Comparison of ENCODE assay signal across 1 cellular context in the genomic region with DNA sequence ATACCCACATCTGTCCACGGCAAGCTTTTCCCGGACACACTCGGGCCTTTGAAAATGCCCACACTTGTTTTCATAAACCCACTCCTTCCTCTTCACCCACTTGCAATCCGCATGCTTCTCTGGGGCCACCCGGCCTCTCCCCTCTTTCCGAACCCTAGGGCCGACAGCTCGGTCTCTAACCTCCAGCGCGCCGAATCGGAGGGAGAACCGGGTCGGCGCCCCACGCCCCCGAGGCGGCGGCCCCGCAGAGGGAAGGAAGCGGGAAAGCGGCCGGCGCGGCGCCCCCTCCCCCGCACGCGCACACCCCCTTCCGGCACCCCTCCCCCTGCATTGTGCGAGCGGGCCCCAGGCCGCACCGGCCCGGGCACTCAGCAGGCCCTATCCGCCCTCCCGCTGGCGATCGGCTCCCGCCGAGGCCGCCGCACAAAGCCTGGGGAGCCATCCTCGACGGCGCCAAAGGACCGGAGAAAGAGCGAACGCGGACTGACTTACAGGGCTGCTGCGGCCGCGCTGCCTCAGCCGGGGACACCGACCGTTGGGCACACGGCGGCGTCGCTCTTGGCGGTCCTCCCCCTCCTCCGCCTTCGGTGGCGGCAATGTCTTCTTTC.
A peak's percentile ranks its signal among the peaks of the same experiment; 100 is the strongest.
TF ChIP-seq lines count a peak whose summit lies in the region.

No MANE protein-coding gene starts in this region.

TF ChIP-seq in HepG2, 621 proteins besides CTCF, POLR2A, EP300 and RAD21 (continued from another document and continues in another):
- TF ChIP-seq, protein P1, sequence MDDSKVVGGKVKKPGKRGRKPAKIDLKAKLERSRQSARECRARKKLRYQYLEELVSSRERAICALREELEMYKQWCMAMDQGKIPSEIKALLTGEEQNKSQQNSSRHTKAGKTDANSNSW (CRISPR knock-in tag; IDR thresholded peaks at IDR 0.05; ENCODE audit: borderline replicate concordance), result 0 out of 2 replicates have a peak, but pooled peaks have one; percentile 85
- TF ChIP-seq ZNF552 (CRISPR knock-in tag; IDR thresholded peaks at IDR 0.05; ENCODE audit: borderline replicate concordance) (no peak), ZNF282 (IDR thresholded peaks at IDR 0.05; ENCODE audit: partially characterized antibody) (no peak), SRSF4 (IDR thresholded peaks at IDR 0.05; ENCODE audit: low read depth, low read length, poor library complexity, severe bottlenecking) (no peak), SALL2 (CRISPR knock-in tag; IDR thresholded peaks at IDR 0.05) (no peak), ZFAT (CRISPR knock-in tag; conservative IDR thresholded peaks at IDR 0.05) (peak; percentile 54; the same call in 1 of the 2 replicates), KAT7 (CRISPR knock-in tag; IDR thresholded peaks at IDR 0.05; ENCODE audit: borderline replicate concordance) (peak; percentile 71; the same call in 1 of the 2 replicates), ZNF263 (CRISPR knock-in tag; IDR thresholded peaks at IDR 0.05) (peak; percentile 44), ZNF235 (CRISPR knock-in tag; IDR thresholded peaks at IDR 0.05; ENCODE audit: borderline replicate concordance) (no peak), SNAI1 (CRISPR knock-in tag; IDR thresholded peaks at IDR 0.05; ENCODE audit: borderline replicate concordance) (0 out of 2 replicates have a peak, but pooled peaks have one; percentile 40), NFE2 (CRISPR knock-in tag; IDR thresholded peaks at IDR 0.05) (no peak), SPEN (CRISPR knock-in tag; IDR thresholded peaks at IDR 0.05; ENCODE audit: low read depth) (peak; percentile 58; the same call in 1 of the 2 replicates), ZNF567 (CRISPR knock-in tag; IDR thresholded peaks at IDR 0.05; ENCODE audit: borderline replicate concordance) (no peak), ZNF333 (CRISPR knock-in tag; IDR thresholded peaks at IDR 0.05; ENCODE audit: borderline replicate concordance) (peak; percentile 74; the same call in 1 of the 2 replicates), ZFY (CRISPR knock-in tag; IDR thresholded peaks at IDR 0.05) (peak; percentile 92), NR2F1 (CRISPR knock-in tag; IDR thresholded peaks at IDR 0.05) (no peak), HNRNPK (IDR thresholded peaks at IDR 0.05; ENCODE audit: low read depth, low read length, poor library complexity, severe bottlenecking) (peak; percentile 96), ZNF354B (CRISPR knock-in tag; IDR thresholded peaks at IDR 0.05) (no peak), SRSF9 (IDR thresholded peaks at IDR 0.05; ENCODE audit: borderline replicate concordance, insufficient read depth, low read depth, low read length, poor library complexity, severe bottlenecking) (no peak), SNRNP70 (IDR thresholded peaks at IDR 0.05; ENCODE audit: low read depth, low read length) (no peak), CC2D1A (CRISPR knock-in tag; IDR thresholded peaks at IDR 0.05) (no peak), ELF3 (CRISPR knock-in tag; IDR thresholded peaks at IDR 0.05) (peak; percentile 64; the same call in 1 of the 2 replicates), HCFC1 (IDR thresholded peaks at IDR 0.05; ENCODE audit: low read depth, low read length) (no peak), PRPF4 (IDR thresholded peaks at IDR 0.05; ENCODE audit: low read depth, low read length, poor library complexity, severe bottlenecking) (peak; percentile 78), ZNF780A (CRISPR knock-in tag; IDR thresholded peaks at IDR 0.05) (peak; percentile 31; the same call in 1 of the 2 replicates), GABPA (IDR thresholded peaks at IDR 0.05; ENCODE audit: low read depth, low read length) (peak; percentile 38; the same call in 1 of the 2 replicates), GABPA (CRISPR knock-in tag; IDR thresholded peaks at IDR 0.05; ENCODE audit: low read depth) (peak; percentile 22; the same call in 1 of the 2 replicates), CBX5 (CRISPR knock-in tag; IDR thresholded peaks at IDR 0.05; ENCODE audit: borderline replicate concordance) (peak; percentile 48; the same call in 1 of the 2 replicates), ATF7-NPFF (CRISPR knock-in tag; IDR thresholded peaks at IDR 0.05; ENCODE audit: low read depth) (peak; percentile 20; the same call in 1 of the 2 replicates)
- TF ChIP-seq, protein P2, sequence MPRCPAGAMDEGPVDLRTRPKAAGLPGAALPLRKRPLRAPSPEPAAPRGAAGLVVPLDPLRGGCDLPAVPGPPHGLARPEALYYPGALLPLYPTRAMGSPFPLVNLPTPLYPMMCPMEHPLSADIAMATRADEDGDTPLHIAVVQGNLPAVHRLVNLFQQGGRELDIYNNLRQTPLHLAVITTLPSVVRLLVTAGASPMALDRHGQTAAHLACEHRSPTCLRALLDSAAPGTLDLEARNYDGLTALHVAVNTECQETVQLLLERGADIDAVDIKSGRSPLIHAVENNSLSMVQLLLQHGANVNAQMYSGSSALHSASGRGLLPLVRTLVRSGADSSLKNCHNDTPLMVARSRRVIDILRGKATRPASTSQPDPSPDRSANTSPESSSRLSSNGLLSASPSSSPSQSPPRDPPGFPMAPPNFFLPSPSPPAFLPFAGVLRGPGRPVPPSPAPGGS (CRISPR knock-in tag; IDR thresholded peaks at IDR 0.05), result no peak
- TF ChIP-seq, protein P3, sequence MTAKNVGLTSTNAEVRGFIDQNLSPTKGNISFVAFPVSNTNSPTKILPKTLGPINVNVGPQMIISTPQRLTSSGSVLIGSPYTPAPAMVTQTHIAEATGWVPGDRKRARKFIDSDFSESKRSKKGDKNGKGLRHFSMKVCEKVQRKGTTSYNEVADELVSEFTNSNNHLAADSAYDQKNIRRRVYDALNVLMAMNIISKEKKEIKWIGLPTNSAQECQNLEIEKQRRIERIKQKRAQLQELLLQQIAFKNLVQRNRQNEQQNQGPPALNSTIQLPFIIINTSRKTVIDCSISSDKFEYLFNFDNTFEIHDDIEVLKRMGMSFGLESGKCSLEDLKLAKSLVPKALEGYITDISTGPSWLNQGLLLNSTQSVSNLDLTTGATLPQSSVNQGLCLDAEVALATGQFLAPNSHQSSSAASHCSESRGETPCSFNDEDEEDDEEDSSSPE (CRISPR knock-in tag; IDR thresholded peaks at IDR 0.05), result peak; percentile 74
- TF ChIP-seq, protein P4, sequence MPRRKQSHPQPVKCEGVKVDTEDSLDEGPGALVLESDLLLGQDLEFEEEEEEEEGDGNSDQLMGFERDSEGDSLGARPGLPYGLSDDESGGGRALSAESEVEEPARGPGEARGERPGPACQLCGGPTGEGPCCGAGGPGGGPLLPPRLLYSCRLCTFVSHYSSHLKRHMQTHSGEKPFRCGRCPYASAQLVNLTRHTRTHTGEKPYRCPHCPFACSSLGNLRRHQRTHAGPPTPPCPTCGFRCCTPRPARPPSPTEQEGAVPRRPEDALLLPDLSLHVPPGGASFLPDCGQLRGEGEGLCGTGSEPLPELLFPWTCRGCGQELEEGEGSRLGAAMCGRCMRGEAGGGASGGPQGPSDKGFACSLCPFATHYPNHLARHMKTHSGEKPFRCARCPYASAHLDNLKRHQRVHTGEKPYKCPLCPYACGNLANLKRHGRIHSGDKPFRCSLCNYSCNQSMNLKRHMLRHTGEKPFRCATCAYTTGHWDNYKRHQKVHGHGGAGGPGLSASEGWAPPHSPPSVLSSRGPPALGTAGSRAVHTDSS (CRISPR knock-in tag; conservative IDR thresholded peaks at IDR 0.05), result no peak
- TF ChIP-seq, protein P5, sequence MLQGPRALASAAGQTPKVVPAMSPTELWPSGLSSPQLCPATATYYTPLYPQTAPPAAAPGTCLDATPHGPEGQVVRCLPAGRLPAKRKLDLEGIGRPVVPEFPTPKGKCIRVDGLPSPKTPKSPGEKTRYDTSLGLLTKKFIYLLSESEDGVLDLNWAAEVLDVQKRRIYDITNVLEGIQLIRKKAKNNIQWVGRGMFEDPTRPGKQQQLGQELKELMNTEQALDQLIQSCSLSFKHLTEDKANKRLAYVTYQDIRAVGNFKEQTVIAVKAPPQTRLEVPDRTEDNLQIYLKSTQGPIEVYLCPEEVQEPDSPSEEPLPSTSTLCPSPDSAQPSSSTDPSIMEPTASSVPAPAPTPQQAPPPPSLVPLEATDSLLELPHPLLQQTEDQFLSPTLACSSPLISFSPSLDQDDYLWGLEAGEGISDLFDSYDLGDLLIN (CRISPR knock-in tag; IDR thresholded peaks at IDR 0.05; ENCODE audit: borderline replicate concordance), result peak; percentile 66; the same call in 1 of the 2 replicates
- TF ChIP-seq, protein P6, sequence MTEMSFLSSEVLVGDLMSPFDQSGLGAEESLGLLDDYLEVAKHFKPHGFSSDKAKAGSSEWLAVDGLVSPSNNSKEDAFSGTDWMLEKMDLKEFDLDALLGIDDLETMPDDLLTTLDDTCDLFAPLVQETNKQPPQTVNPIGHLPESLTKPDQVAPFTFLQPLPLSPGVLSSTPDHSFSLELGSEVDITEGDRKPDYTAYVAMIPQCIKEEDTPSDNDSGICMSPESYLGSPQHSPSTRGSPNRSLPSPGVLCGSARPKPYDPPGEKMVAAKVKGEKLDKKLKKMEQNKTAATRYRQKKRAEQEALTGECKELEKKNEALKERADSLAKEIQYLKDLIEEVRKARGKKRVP (CRISPR knock-in tag; IDR thresholded peaks at IDR 0.05), result no peak
- TF ChIP-seq, protein P7, sequence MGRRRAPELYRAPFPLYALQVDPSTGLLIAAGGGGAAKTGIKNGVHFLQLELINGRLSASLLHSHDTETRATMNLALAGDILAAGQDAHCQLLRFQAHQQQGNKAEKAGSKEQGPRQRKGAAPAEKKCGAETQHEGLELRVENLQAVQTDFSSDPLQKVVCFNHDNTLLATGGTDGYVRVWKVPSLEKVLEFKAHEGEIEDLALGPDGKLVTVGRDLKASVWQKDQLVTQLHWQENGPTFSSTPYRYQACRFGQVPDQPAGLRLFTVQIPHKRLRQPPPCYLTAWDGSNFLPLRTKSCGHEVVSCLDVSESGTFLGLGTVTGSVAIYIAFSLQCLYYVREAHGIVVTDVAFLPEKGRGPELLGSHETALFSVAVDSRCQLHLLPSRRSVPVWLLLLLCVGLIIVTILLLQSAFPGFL (CRISPR knock-in tag; IDR thresholded peaks at IDR 0.05), result no peak
- TF ChIP-seq, protein P8, sequence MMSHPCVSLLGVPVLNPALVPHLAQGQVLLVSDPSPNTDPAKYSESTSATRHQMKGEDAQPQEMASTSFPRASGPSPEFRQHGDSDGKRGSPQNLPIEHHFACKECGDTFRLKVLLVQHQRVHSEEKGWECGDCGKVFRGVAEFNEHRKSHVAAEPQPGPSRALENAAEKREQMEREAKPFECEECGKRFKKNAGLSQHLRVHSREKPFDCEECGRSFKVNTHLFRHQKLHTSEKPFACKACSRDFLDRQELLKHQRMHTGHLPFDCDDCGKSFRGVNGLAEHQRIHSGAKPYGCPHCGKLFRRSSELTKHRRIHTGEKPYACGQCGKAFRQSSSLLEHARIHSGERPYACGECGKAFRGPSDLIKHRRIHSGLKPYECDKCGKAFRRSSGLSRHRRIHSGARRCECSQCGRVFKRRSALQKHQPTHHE (CRISPR knock-in tag; IDR thresholded peaks at IDR 0.05; ENCODE audit: borderline replicate concordance), result peak; percentile 32; the same call in 1 of the 2 replicates
- TF ChIP-seq, protein P9, sequence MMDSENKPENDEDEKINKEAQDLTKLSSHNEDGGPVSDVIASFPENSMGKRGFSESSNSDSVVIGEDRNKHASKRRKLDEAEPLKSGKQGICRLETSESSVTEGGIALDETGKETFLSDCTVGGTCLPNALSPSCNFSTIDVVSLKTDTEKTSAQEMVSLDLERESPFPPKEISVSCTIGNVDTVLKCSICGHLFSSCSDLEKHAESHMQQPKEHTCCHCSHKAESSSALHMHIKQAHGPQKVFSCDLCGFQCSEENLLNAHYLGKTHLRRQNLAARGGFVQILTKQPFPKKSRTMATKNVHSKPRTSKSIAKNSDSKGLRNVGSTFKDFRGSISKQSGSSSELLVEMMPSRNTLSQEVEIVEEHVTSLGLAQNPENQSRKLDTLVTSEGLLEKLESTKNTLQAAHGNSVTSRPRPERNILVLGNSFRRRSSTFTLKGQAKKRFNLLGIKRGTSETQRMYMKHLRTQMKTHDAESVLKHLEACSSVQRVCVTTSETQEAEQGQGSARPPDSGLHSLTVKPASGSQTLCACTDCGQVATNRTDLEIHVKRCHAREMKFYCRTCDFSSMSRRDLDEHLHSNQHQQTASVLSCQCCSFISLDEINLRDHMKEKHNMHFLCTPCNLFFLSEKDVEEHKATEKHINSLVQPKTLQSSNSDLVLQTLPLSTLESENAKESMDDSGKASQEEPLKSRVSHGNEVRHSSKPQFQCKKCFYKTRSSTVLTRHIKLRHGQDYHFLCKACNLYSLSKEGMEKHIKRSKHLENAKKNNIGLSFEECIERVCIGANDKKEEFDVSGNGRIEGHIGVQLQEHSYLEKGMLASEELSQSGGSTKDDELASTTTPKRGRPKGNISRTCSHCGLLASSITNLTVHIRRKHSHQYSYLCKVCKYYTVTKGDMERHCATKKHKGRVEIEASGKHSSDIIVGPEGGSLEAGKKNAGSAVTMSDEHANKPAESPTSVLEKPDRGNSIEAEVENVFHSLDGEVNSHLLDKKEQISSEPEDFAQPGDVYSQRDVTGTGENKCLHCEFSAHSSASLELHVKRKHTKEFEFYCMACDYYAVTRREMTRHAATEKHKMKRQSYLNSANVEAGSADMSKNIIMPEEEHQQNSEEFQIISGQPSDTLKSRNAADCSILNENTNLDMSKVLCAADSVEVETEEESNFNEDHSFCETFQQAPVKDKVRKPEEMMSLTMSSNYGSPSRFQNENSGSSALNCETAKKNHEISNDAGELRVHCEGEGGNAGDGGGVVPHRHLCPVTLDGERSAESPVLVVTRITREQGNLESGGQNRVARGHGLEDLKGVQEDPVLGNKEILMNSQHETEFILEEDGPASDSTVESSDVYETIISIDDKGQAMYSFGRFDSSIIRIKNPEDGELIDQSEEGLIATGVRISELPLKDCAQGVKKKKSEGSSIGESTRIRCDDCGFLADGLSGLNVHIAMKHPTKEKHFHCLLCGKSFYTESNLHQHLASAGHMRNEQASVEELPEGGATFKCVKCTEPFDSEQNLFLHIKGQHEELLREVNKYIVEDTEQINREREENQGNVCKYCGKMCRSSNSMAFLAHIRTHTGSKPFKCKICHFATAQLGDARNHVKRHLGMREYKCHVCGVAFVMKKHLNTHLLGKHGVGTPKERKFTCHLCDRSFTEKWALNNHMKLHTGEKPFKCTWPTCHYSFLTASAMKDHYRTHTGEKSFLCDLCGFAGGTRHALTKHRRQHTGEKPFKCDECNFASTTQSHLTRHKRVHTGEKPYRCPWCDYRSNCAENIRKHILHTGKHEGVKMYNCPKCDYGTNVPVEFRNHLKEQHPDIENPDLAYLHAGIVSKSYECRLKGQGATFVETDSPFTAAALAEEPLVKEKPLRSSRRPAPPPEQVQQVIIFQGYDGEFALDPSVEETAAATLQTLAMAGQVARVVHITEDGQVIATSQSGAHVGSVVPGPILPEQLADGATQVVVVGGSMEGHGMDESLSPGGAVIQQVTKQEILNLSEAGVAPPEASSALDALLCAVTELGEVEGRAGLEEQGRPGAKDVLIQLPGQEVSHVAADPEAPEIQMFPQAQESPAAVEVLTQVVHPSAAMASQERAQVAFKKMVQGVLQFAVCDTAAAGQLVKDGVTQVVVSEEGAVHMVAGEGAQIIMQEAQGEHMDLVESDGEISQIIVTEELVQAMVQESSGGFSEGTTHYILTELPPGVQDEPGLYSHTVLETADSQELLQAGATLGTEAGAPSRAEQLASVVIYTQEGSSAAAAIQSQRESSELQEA (CRISPR knock-in tag; IDR thresholded peaks at IDR 0.05; ENCODE audit: not compliant biosample characterization), result no peak
